ENCODE assay signal across 8 cellular contexts in genomic region chr4:6709230-6710114, GRCh38. TPM values are rescaled to one million over a fixed set of nuclear protein-coding genes. Genes with fewer than 3 reads are reported as not detected.
DNase-seq lines count a peak whose midpoint lies in the region; ATAC-seq, FAIRE-seq and TF ChIP-seq lines count a peak whose summit lies in the region.

MRFAP1L1 (minus strand) TSS chr4:6709865; CDS start chr4:6709629, 236 bp downstream.

- H3K4me3 ChIP-seq in iPS-18a (ENCODE audit: low read length) (peak within 1 kb of the TSS; percentile 90), skeletal muscle satellite cell (ENCODE audit: low read length) (peak within 1 kb of the TSS; percentile 92)

- H3K9me3 ChIP-seq in iPS-18a (ENCODE audit: control insufficient read depth, low read depth, low read length): no peaks in the 10 kb centered on the region
- H3K9me3 ChIP-seq in skeletal muscle satellite cell (replicated peaks; ENCODE audit: low read length): no peaks in the 10 kb centered on the region

- H3K27ac ChIP-seq in VCaP (peak within 1 kb of the TSS; percentile 93), iPS-18a (ENCODE audit: low read length) (peak within 1 kb of the TSS; percentile 66)

- peak; percentile 100 for DNase-seq in NCI-H2196 (lab: John Stamatoyannopoulos, UW; ENCODE audit: unreplicated experiment)
- peak; percentile 66 to 98 for DNase-seq in T47D (ENCODE audit: low read depth in 1 of 2, low spot score in 1 of 2)

- H3K36me3 ChIP-seq in iPS-18a (ENCODE audit: control insufficient read depth, low read depth, low read length) (peaks cover 8% of the 10 kb centered on the region), skeletal muscle satellite cell (ENCODE audit: insufficient read depth, low read length) (peaks cover 12% of the 10 kb centered on the region)

- H3K4me2 ChIP-seq in skeletal muscle satellite cell (ENCODE audit: low read length): peak within 1 kb of the TSS; percentile 92

- in situ Hi-C loops in T47D (cut with HindIII; ENCODE audit: low pct_unique_long_range_greater_than_20kb, low sequenced_read_pairs): no loop called here

- no peak for TF ChIP-seq CTCF in VCaP (conservative IDR thresholded peaks at IDR 0.05)

- H3K27me3 ChIP-seq in iPS-18a (ENCODE audit: control insufficient read depth, insufficient read depth, low read length) (peaks cover 27% of the 10 kb centered on the region), skeletal muscle satellite cell (ENCODE audit: control insufficient read depth, insufficient read depth, low read length) (no peaks in the 10 kb centered on the region)

- H3K4me1 ChIP-seq in iPS-18a (ENCODE audit: control insufficient read depth, low read depth, low read length) (peaks cover 8% of the 10 kb centered on the region), skeletal muscle satellite cell (ENCODE audit: control insufficient read depth, insufficient read depth, low read length) (peaks cover 21% of the 10 kb centered on the region)

- ATAC-seq in GM18858 (IDR thresholded peaks at IDR 0.05; ENCODE audit: unreplicated experiment) (peak; percentile 41), HG03103 (IDR thresholded peaks at IDR 0.05; ENCODE audit: low read depth, unreplicated experiment) (peak; percentile 57)

- FAIRE-seq in A204.1 (lab: Jason Lieb, UNC): peak; percentile 68

- H3K9ac ChIP-seq in iPS-18a (ENCODE audit: low read length) (peak within 1 kb of the TSS; percentile 92), skeletal muscle satellite cell (ENCODE audit: low read depth, low read length) (peak within 1 kb of the TSS; percentile 90)

RNA-seq across cellular contexts. Expression of gene MRFAP1L1, which starts in this region (rescaled TPM):
- 31.7 and 33.5 TPM in 2 replicates for total RNA-seq in skeletal muscle satellite cell (2012; rRNA removed)

Comparison
In these comparisons a context has a peak if more than half of its experiments do, and no peak if none do; other contexts are left out.
1. Peak in every context shown above with its lines: DNase-seq, ATAC-seq, H3K4me3 ChIP-seq and H3K27ac ChIP-seq.